Comparison of ENCODE assay signal across 8 cellular contexts in genomic region chr16:57536306-57537193, GRCh38. TPM values are rescaled to one million over a fixed set of nuclear protein-coding genes. Genes with fewer than 3 reads are reported as not detected.
DNase-seq lines count a peak whose midpoint lies in the region; ATAC-seq, FAIRE-seq and TF ChIP-seq lines count a peak whose summit lies in the region.

TSS of gene CCDC102A (minus strand) at chr16:57536571. CDS start at chr16:57529177, 7,394 bp downstream.

- peaks cover 18% of the 10 kb centered on the region for H3K4me1 ChIP-seq in astrocyte (ENCODE audit: insufficient read depth, low read length)
- peaks cover 28% of the 10 kb centered on the region for H3K4me1 ChIP-seq in iPS-18a (ENCODE audit: control insufficient read depth, low read depth, low read length)
- peaks cover 27% of the 10 kb centered on the region for H3K4me1 ChIP-seq in skeletal muscle satellite cell (ENCODE audit: control insufficient read depth, insufficient read depth, low read length)

- peak within 1 kb of the TSS; percentile 84 for H3K9ac ChIP-seq in astrocyte (ENCODE audit: low read length)
- peak within 1 kb of the TSS; percentile 64 for H3K9ac ChIP-seq in iPS-18a (ENCODE audit: low read length)
- peak within 1 kb of the TSS; percentile 85 for H3K9ac ChIP-seq in skeletal muscle satellite cell (ENCODE audit: low read depth, low read length)

- H3K27me3 Mint-ChIP-seq in activated CD4-positive, alpha-beta T cell treated with anti-CD3 and anti-CD28 coated beads for 36 hours, result no peaks in the 10 kb centered on the region
- peaks cover 18% of the 10 kb centered on the region for H3K27me3 Mint-ChIP-seq in astrocyte (ENCODE audit: low read depth, unreplicated experiment)

- no peaks in the 10 kb centered on the region for H3K36me3 ChIP-seq in astrocyte (ENCODE audit: insufficient read depth, low read length)
- H3K36me3 ChIP-seq in iPS-18a (ENCODE audit: control insufficient read depth, low read depth, low read length), result no peaks in the 10 kb centered on the region
- no peaks in the 10 kb centered on the region for H3K36me3 ChIP-seq in skeletal muscle satellite cell (ENCODE audit: insufficient read depth, low read length)

- H2AFZ ChIP-seq in astrocyte (ENCODE audit: low read depth, low read length), result peak within 1 kb of the TSS; percentile 93

- FAIRE-seq in astrocyte (lab: Jason Lieb, UNC), result no peak

- TF ChIP-seq CTCF in RWPE1 (conservative IDR thresholded peaks at IDR 0.05; ENCODE audit: low read depth) (no peak), astrocyte (IDR thresholded peaks at IDR 0.05; ENCODE audit: insufficient read depth, low read depth, low read length) (no peak)

- H3K4me3 Mint-ChIP-seq in activated CD4-positive, alpha-beta T cell treated with anti-CD3 and anti-CD28 coated beads for 36 hours, result peak within 1 kb of the TSS; percentile 78
- peak within 1 kb of the TSS; percentile 83 for H3K4me3 Mint-ChIP-seq in astrocyte (ENCODE audit: unreplicated experiment)

- H3K4me1 Mint-ChIP-seq in activated CD4-positive, alpha-beta T cell treated with anti-CD3 and anti-CD28 coated beads for 36 hours, result peaks cover 62% of the 10 kb centered on the region
- H3K4me1 Mint-ChIP-seq in astrocyte (ENCODE audit: low read depth, unreplicated experiment), result peaks cover 26% of the 10 kb centered on the region

- no peaks in the 10 kb centered on the region for H3K9me3 ChIP-seq in astrocyte (ENCODE audit: insufficient read depth, low read depth, low read length)
- H3K9me3 ChIP-seq in iPS-18a (ENCODE audit: control insufficient read depth, low read depth, low read length), result no peaks in the 10 kb centered on the region
- H3K9me3 ChIP-seq in skeletal muscle satellite cell (replicated peaks; ENCODE audit: low read length), result no peaks in the 10 kb centered on the region

- peak within 1 kb of the TSS; percentile 79 for H3K4me3 ChIP-seq in astrocyte (ENCODE audit: insufficient read depth, low read depth, low read length)
- H3K4me3 ChIP-seq in iPS-18a (ENCODE audit: low read length), result peak within 1 kb of the TSS; percentile 59
- H3K4me3 ChIP-seq in skeletal muscle satellite cell (ENCODE audit: low read length), result peak within 1 kb of the TSS; percentile 89

- POLR2A ChIA-PET in activated CD4-positive, alpha-beta T cell treated with anti-CD3 and anti-CD28 coated beads for 36 hours (lab: Charles Lee), result interaction anchor here (0.8 to 1.6 kb wide), 3 partner anchors 65 to 124 kb away, joined by 4 to 5 read pairs (median 5); no protein-coding TSS in a partner anchor
- POLR2A ChIA-PET in RWPE1 (lab: Yijun Ruan, JAX; ENCODE audit: low non-redundant PET), result no interaction called here

- peak; percentile 74 for DNase-seq in activated CD4-positive, alpha-beta T cell treated with anti-CD3 and anti-CD28 coated beads for 36 hours
- DNase-seq in activated CD4-positive, alpha-beta T cell treated with anti-CD3 and anti-CD28 coated beads for 1 hour, result no peak
- peak; percentile 55 for DNase-seq in RWPE1 (ENCODE audit: low spot score)
- DNase-seq in astrocyte (ENCODE audit: low read depth), result no peak
- DNase-seq in hippocampal formation (lab: John Stamatoyannopoulos, UW), result no peak

- peak; percentile 21 for ATAC-seq in activated CD4-positive, alpha-beta T cell treated with anti-CD3 and anti-CD28 coated beads for 36 hours
- ATAC-seq in HG02970 (IDR thresholded peaks at IDR 0.05; ENCODE audit: low FRiP score, unreplicated experiment), result peak; percentile 10

- CTCF ChIA-PET in activated CD4-positive, alpha-beta T cell treated with anti-CD3 and anti-CD28 coated beads for 36 hours (lab: Charles Lee), result interaction anchor here (1.0 to 1.8 kb wide), 8 partner anchors 9 to 425 kb away, joined by 3 to 14 read pairs (median 7); partner anchors contain the start of gene DOK4
- CTCF ChIA-PET in RWPE1 (lab: Yijun Ruan, JAX), result interaction anchor here (1.0 to 1.9 kb wide), 3 partner anchors 17 to 40 kb away, joined by 3 to 6 read pairs (median 6); no protein-coding TSS in a partner anchor

- H3K4me2 ChIP-seq in astrocyte (ENCODE audit: low read length) (peak within 1 kb of the TSS; percentile 99), skeletal muscle satellite cell (ENCODE audit: low read length) (peak within 1 kb of the TSS; percentile 99)

- intact Hi-C loops in activated CD4-positive, alpha-beta T cell treated with anti-CD3 and anti-CD28 coated beads for 36 hours (cut with DNase I, micrococcal nuclease), result loop anchor here (1.0 to 10.0 kb wide), 15 partner anchors 36 to 932 kb away; partner anchors contain the start of genes DOK4 (in 2 of the 2), CIAPIN1 (in 1 of the 2), COQ9 (in 1 of the 2) and HERPUD1 (in 1 of the 2)

- peak within 1 kb of the TSS; percentile 94 for H3K27ac Mint-ChIP-seq in activated CD4-positive, alpha-beta T cell treated with anti-CD3 and anti-CD28 coated beads for 36 hours
- no peak within 1 kb of the TSS for H3K27ac Mint-ChIP-seq in astrocyte (ENCODE audit: unreplicated experiment)

- H3K27ac ChIP-seq in RWPE1 (peak within 1 kb of the TSS; percentile 82), astrocyte (ENCODE audit: low read depth, low read length) (peak within 1 kb of the TSS; percentile 48), iPS-18a (ENCODE audit: low read length) (peak within 1 kb of the TSS; percentile 44)

- peaks cover 21% of the 10 kb centered on the region for H3K79me2 ChIP-seq in astrocyte (ENCODE audit: insufficient read depth, low read length)

- no peaks in the 10 kb centered on the region for H3K36me3 Mint-ChIP-seq in activated CD4-positive, alpha-beta T cell treated with anti-CD3 and anti-CD28 coated beads for 36 hours (ENCODE audit: low read depth)
- no peaks in the 10 kb centered on the region for H3K36me3 Mint-ChIP-seq in astrocyte (ENCODE audit: low read depth, unreplicated experiment)

- peaks cover 12% of the 10 kb centered on the region for H4K20me1 ChIP-seq in astrocyte (ENCODE audit: insufficient read depth, low read length)

- no peaks in the 10 kb centered on the region for H3K9me3 Mint-ChIP-seq in activated CD4-positive, alpha-beta T cell treated with anti-CD3 and anti-CD28 coated beads for 36 hours (ENCODE audit: low read depth)
- H3K9me3 Mint-ChIP-seq in astrocyte (ENCODE audit: unreplicated experiment), result no peaks in the 10 kb centered on the region

- H3K27me3 ChIP-seq in astrocyte (ENCODE audit: insufficient read depth, low read length) (peaks cover 9% of the 10 kb centered on the region), iPS-18a (ENCODE audit: control insufficient read depth, insufficient read depth, low read length) (peaks cover 17% of the 10 kb centered on the region), skeletal muscle satellite cell (ENCODE audit: control insufficient read depth, insufficient read depth, low read length) (peaks cover 41% of the 10 kb centered on the region)

RNA-seq across cellular contexts. Expression of gene CCDC102A, which starts in this region (rescaled TPM):
- total RNA-seq in activated CD4-positive, alpha-beta T cell treated with anti-CD3 and anti-CD28 coated beads for 36 hours, result 1 to 10 TPM; 8.8 to 9.0 TPM
- total RNA-seq in astrocyte, result 7.8 and 8.8 TPM in 2 replicates
- total RNA-seq in skeletal muscle satellite cell (2012; rRNA removed), result 5.0 and 6.6 TPM in 2 replicates

Comparison
In these comparisons a context has a peak if more than half of its experiments do, and no peak if none do; other contexts are left out.
1. DNase-seq: peak in activated CD4-positive, alpha-beta T cell treated with anti-CD3 and anti-CD28 coated beads for 36 hours (single experiment) and RWPE1 (single experiment); none in activated CD4-positive, alpha-beta T cell treated with anti-CD3 and anti-CD28 coated beads for 1 hour (single experiment), astrocyte (single experiment) and hippocampal formation (0 of 2).
2. Peak in every context shown above with its lines, with median percentiles within 50 percentile points of each other: H3K27ac ChIP-seq, H3K4me3 ChIP-seq and H3K9ac ChIP-seq.